In the genomic region with DNA sequence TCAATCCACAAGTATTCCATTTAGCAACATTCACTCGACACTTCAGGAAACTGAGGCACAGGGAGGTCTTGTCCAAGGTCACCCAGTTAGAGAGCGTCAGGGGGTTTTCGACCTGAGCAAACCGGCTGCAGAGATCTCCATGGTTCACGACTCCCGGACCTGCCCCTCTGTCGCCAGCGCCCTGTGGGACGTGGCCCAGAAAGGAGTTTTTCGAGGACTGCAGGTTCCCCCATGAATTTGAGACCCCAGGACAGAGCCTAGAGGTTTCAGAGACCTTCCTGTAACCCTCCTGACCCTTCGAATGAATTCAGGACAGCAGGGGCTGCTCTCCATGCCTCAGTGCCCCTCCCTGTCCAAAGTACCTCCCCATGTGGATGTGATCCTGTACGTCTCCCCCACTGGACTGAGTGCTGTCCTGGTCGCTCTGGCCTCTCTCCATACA, we compare ENCODE assay signal across 14 cellular contexts. TPM values are rescaled to one million over a fixed set of nuclear protein-coding genes. Genes with fewer than 3 reads are reported as not detected.
DNase-seq lines count a peak whose midpoint lies in the region; ATAC-seq and TF ChIP-seq lines count a peak whose summit lies in the region.
"Had no signal": no experiment of that assay in that cellular context is flagged by ENCODE, and none has a peak within 500 bp of the region (broad histone marks: within the 10 kb centered on the region; RNA-seq: fewer than 3 reads in every experiment).

No MANE protein-coding gene starts in this region.

- DNase-seq in activated T-cell treated with anti-CD3 and anti-CD28 coated beads, Interleukin-2, amount 50 U/mL, for 72 hours: no peak
- DNase-seq in activated T-cell treated with anti-CD3 and anti-CD28 coated beads for 4 hours (no peak), T-cell (no peak), fibroblast of the aortic adventitia (ENCODE audit: low read depth) (peak; percentile 28), progenitor cell of endocrine pancreas (ENCODE audit: low spot score, unreplicated experiment) (no peak), prostate gland (ENCODE audit: low spot score) (no peak)
- DNase-seq: activated CD4-positive, alpha-beta memory T cell treated with anti-CD3 and anti-CD28 coated beads for 36 hours; activated gamma-delta T cell treated with Interleukin-2 at 50 U/mL for 16 hours; heart right ventricle; NCI-H1694 had no signal

- ATAC-seq in activated T-cell treated with anti-CD3 and anti-CD28 coated beads, Interleukin-2, amount 50 U/mL, for 72 hours (replicated peaks in 1 of 2): no peak
- no peak for ATAC-seq in T-cell (replicated peaks in 1 of 4)
- ATAC-seq in GM21528 (IDR thresholded peaks at IDR 0.05; ENCODE audit: low FRiP score, unreplicated experiment): no peak
- no peak for ATAC-seq in GM21447 (IDR thresholded peaks at IDR 0.05; ENCODE audit: unreplicated experiment)
- ATAC-seq: heart right ventricle had no signal

- POLR2A ChIA-PET in T-cell (lab: Charles Lee): no interaction called here

- no peak overlapping the region for H3K27ac Mint-ChIP-seq in activated T-cell treated with anti-CD3 and anti-CD28 coated beads, Interleukin-2, amount 50 U/mL, for 72 hours
- H3K27ac Mint-ChIP-seq in T-cell: peak overlapping the region in 1 of 2 donors; percentile 32
- no peak overlapping the region for H3K27ac Mint-ChIP-seq in progenitor cell of endocrine pancreas

- peaks cover 6% of the 10 kb centered on the region for H3K4me1 ChIP-seq in prostate gland (replicated peaks)

- H3K4me1 Mint-ChIP-seq in activated T-cell treated with anti-CD3 and anti-CD28 coated beads, Interleukin-2, amount 50 U/mL, for 72 hours (ENCODE audit: low read depth): peaks cover 6% of the 10 kb centered on the region
- H3K4me1 Mint-ChIP-seq in T-cell (peaks cover 8 to 17% (median 10%) of the 10 kb centered on the region in 3 donors), progenitor cell of endocrine pancreas (ENCODE audit: low read depth) (peaks cover 3% of the 10 kb centered on the region)

- intact Hi-C loops in prostate gland (cut with DNase I): no loop called here

- no peaks in the 10 kb centered on the region for H3K36me3 ChIP-seq in prostate gland
- H3K36me3 ChIP-seq: heart right ventricle, neutrophil had no signal

- no peaks in the 10 kb centered on the region for H3K36me3 Mint-ChIP-seq in activated T-cell treated with anti-CD3 and anti-CD28 coated beads, Interleukin-2, amount 50 U/mL, for 72 hours (ENCODE audit: insufficient read depth in 2 of 2)
- H3K36me3 Mint-ChIP-seq in T-cell (no peaks in the 10 kb centered on the region), progenitor cell of endocrine pancreas (ENCODE audit: insufficient read depth) (no peaks in the 10 kb centered on the region)
- H3K36me3 Mint-ChIP-seq: activated CD4-positive, alpha-beta memory T cell treated with anti-CD3 and anti-CD28 coated beads for 36 hours had no signal

- peaks cover 17% of the 10 kb centered on the region for H3K27me3 ChIP-seq in prostate gland (replicated peaks; ENCODE audit: insufficient read depth)

- WGBS in prostate gland: 54% methylated on average over 12 of the region's 13 CpGs

- peaks cover 65% of the 10 kb centered on the region for H3K27me3 Mint-ChIP-seq in activated T-cell treated with anti-CD3 and anti-CD28 coated beads, Interleukin-2, amount 50 U/mL, for 72 hours (ENCODE audit: low read depth)
- H3K27me3 Mint-ChIP-seq in T-cell (peaks cover 41 to 68% of the 10 kb centered on the region in 2 donors), progenitor cell of endocrine pancreas (peaks cover 37% of the 10 kb centered on the region)

- TF ChIP-seq CTCF in fibroblast of the aortic adventitia (IDR thresholded peaks at IDR 0.05; ENCODE audit: insufficient read depth, low read length): no peak
- no peak for TF ChIP-seq CTCF in progenitor cell of endocrine pancreas (IDR thresholded peaks at IDR 0.05; ENCODE audit: unreplicated experiment)
- TF ChIP-seq CTCF in prostate gland (IDR thresholded peaks at IDR 0.05): no peak

- H3K9me3 ChIP-seq in prostate gland: no peaks in the 10 kb centered on the region
- H3K9me3 ChIP-seq: heart right ventricle, neutrophil had no signal

- no peaks in the 10 kb centered on the region for H3K9me3 Mint-ChIP-seq in activated T-cell treated with anti-CD3 and anti-CD28 coated beads, Interleukin-2, amount 50 U/mL, for 72 hours
- H3K9me3 Mint-ChIP-seq in T-cell (no peaks in the 10 kb centered on the region), progenitor cell of endocrine pancreas (ENCODE audit: low read depth) (no peaks in the 10 kb centered on the region)
- H3K9me3 Mint-ChIP-seq: activated CD4-positive, alpha-beta memory T cell treated with anti-CD3 and anti-CD28 coated beads for 36 hours had no signal

- no peak overlapping the region for H3K27ac ChIP-seq in prostate gland
- H3K27ac ChIP-seq: heart right ventricle, KMS-11, neutrophil had no signal

- CTCF ChIA-PET in T-cell (lab: Charles Lee): no interaction called here

- no peak for TF ChIP-seq POLR2A in prostate gland (IDR thresholded peaks at IDR 0.05)

- H3K4me3 Mint-ChIP-seq in activated T-cell treated with anti-CD3 and anti-CD28 coated beads, Interleukin-2, amount 50 U/mL, for 72 hours: peak overlapping the region; percentile 62 to 66
- H3K4me3 Mint-ChIP-seq in T-cell (peak overlapping the region; percentile 37 to 70 (median 41)), progenitor cell of endocrine pancreas (ENCODE audit: low read depth) (peak overlapping the region; percentile 76)
- H3K4me3 Mint-ChIP-seq: activated CD4-positive, alpha-beta memory T cell treated with anti-CD3 and anti-CD28 coated beads for 36 hours had no signal

- H3K4me3 ChIP-seq in fibroblast of the aortic adventitia (ENCODE audit: low read depth, low read length) (no peak overlapping the region), prostate gland (no peak overlapping the region)

RNA-seq across cellular contexts. Expression of gene SEMA6B, which starts 22.6 kb away (rescaled TPM):
- total RNA-seq in activated T-cell treated with anti-CD3 and anti-CD28 coated beads, Interleukin-2, amount 50 U/mL, for 72 hours: under 1 TPM; 0.05 to 0.19 TPM
- total RNA-seq in T-cell: under 1 TPM in 3 of 5 donors, not detected in 2; 0.25 to 0.43 (median 0.32) TPM
- 0.72 and 1.7 TPM in 2 replicates for total RNA-seq in fibroblast of the aortic adventitia (ENCODE audit: low replicate concordance)
- 26.6 and 28.3 TPM in 2 replicates for total RNA-seq in progenitor cell of endocrine pancreas
- 1 to 10 TPM; 4.3 to 7.8 TPM for total RNA-seq in prostate gland

RNA-seq across cellular contexts. Expression of gene LRG1, which starts 42.3 kb away (rescaled TPM):
- total RNA-seq in activated T-cell treated with anti-CD3 and anti-CD28 coated beads, Interleukin-2, amount 50 U/mL, for 72 hours: 1 to 10 TPM in 1 of 2 donors, under 1 TPM in 1; 0.67 to 2.3 TPM
- under 1 TPM in 3 of 5 donors, not detected in 2; 0.13 to 0.32 (median 0.19) TPM for total RNA-seq in T-cell
- not detected in 2 replicates for total RNA-seq in fibroblast of the aortic adventitia (ENCODE audit: low replicate concordance)
- total RNA-seq in progenitor cell of endocrine pancreas: 0.34 and 0.51 TPM in 2 replicates
- total RNA-seq in prostate gland: 1 to 10 TPM; 2.5 to 3.6 TPM

RNA-seq across cellular contexts. Expression of gene PLIN5, which starts 47.1 kb away (rescaled TPM):
- under 1 TPM; 0.24 to 0.81 TPM for total RNA-seq in activated T-cell treated with anti-CD3 and anti-CD28 coated beads, Interleukin-2, amount 50 U/mL, for 72 hours
- total RNA-seq in T-cell (1 to 10 TPM in 2 of 5 donors, under 1 TPM in 3; 0.14 to 2.3 (median 0.99) TPM), fibroblast of the aortic adventitia (ENCODE audit: low replicate concordance) (0.16 TPM in 1 of 2 replicates, not detected in the other), progenitor cell of endocrine pancreas (5.7 and 8.1 TPM in 2 replicates), prostate gland (10 to 100 TPM; 23.2 to 26.8 TPM)

RNA-seq across cellular contexts. Expression of gene TNFAIP8L1, which starts 57.2 kb away (rescaled TPM):
- 10 to 100 TPM; 22.1 to 25.7 TPM for total RNA-seq in activated T-cell treated with anti-CD3 and anti-CD28 coated beads, Interleukin-2, amount 50 U/mL, for 72 hours
- total RNA-seq in T-cell: 10 to 100 TPM; 10.8 to 23.0 (median 19.5) TPM
- total RNA-seq in fibroblast of the aortic adventitia (ENCODE audit: low replicate concordance): 1.1 and 2.3 TPM in 2 replicates
- total RNA-seq in progenitor cell of endocrine pancreas: 7.3 and 8.5 TPM in 2 replicates
- 1 to 10 TPM; 4.0 to 6.2 TPM for total RNA-seq in prostate gland
